1 cellular context compared by ENCODE assay signal in genomic region chr9:65425183-65425582, GRCh38.
TF ChIP-seq lines count a peak whose summit lies in the region.

No MANE protein-coding gene starts in this region.

TF ChIP-seq in K562, 482 proteins besides CTCF, POLR2A, EP300 and RAD21 (continued from another document):
- peak in 1 of 2 experiments; percentile 83; a peak in 2 of 4 replicates for TF ChIP-seq ZNF318 (IDR thresholded peaks at IDR 0.05; ENCODE audit: borderline replicate concordance in 1 of 2, low read depth in 1 of 2)
- 0 out of 2 replicates have a peak, but pooled peaks have one; percentile 33 for TF ChIP-seq ADNP (tag; IDR thresholded peaks at IDR 0.05)
- TF ChIP-seq ZNF24 (IDR thresholded peaks at IDR 0.05) = peak; percentile 99
- TF ChIP-seq BCOR (IDR thresholded peaks at IDR 0.05) = peak; percentile 79
- peak; percentile 88; the same call in 1 of the 2 replicates for TF ChIP-seq NFRKB (IDR thresholded peaks at IDR 0.05; ENCODE audit: low read depth)
